8 cellular contexts compared by ENCODE assay signal in genomic region chr17:60392042-60392844, GRCh38. TPM values are rescaled to one million over a fixed set of nuclear protein-coding genes. Genes with fewer than 3 reads are reported as not detected.
DNase-seq lines count a peak whose midpoint lies in the region; ATAC-seq and TF ChIP-seq lines count a peak whose summit lies in the region.

USP32 (minus strand) TSS chr17:60392133; CDS start chr17:60391939, 194 bp downstream.

- peaks cover 4% of the 10 kb centered on the region for H3K4me1 ChIP-seq in right cardiac atrium (ENCODE audit: control insufficient read depth, insufficient read depth, low read length)
- peaks cover 38% of the 10 kb centered on the region for H3K4me1 ChIP-seq in vagina

- H3K27me3 ChIP-seq in right cardiac atrium (ENCODE audit: control insufficient read depth, insufficient read depth) = no peaks in the 10 kb centered on the region
- no peaks in the 10 kb centered on the region for H3K27me3 ChIP-seq in vagina

- H3K36me3 ChIP-seq in vagina = no peaks in the 10 kb centered on the region

- in situ Hi-C loops in GM13977 (cut with MboI; ENCODE audit: low pct_unique_long_range_greater_than_20kb, low sequenced_read_pairs, unreplicated experiment) = no loop called here

- DNase-seq in GM13977 (ENCODE audit: low spot score) (peak; percentile 94), NCI-H1694 treated with DMSO at 0.1 percent for 48 hours (lab: John Stamatoyannopoulos, UW) (peak; percentile 95), T-helper 2 cell (peak; percentile 95 to 99 (median 95)), anterior cingulate cortex (lab: John Stamatoyannopoulos, UW) (peak; percentile 84 to 100 (median 97)), right cardiac atrium (peak; percentile 99 to 100 (median 100)), putamen (ENCODE audit: low spot score) (peak; percentile 98), vagina (ENCODE audit: extremely low spot score in 2 of 2) (peak; percentile 97 to 99)

- peak in 1 of 2 donors; percentile 35 for TF ChIP-seq POLR2A in vagina (IDR thresholded peaks at IDR 0.05)

- TF ChIP-seq CTCF in GM13977 (IDR thresholded peaks at IDR 0.05; ENCODE audit: extremely low read depth, insufficient read depth, missing control alignments) (peak; percentile 14), vagina (IDR thresholded peaks at IDR 0.05) (peak in 1 of 3 experiments; percentile 17)

- WGBS in right cardiac atrium = under 1% methylated on average over 68 of the region's 68 CpGs

- intact Hi-C loops in right cardiac atrium (cut with DNase I) (no loop called here), vagina (cut with DNase I) (no loop called here)

- ATAC-seq in HG02884 (IDR thresholded peaks at IDR 0.05; ENCODE audit: unreplicated experiment) = peak; percentile 82
- ATAC-seq in right cardiac atrium = peak; percentile 98 to 99

- H3K4me3 ChIP-seq in right cardiac atrium (ENCODE audit: low read length) = peak within 1 kb of the TSS; percentile 88
- H3K4me3 ChIP-seq in vagina = peak within 1 kb of the TSS; percentile 74 to 98

- H3K9me3 ChIP-seq in right cardiac atrium (ENCODE audit: control insufficient read depth, low read length) (no peaks in the 10 kb centered on the region), vagina (no peaks in the 10 kb centered on the region)

- H3K27ac ChIP-seq in right cardiac atrium (ENCODE audit: low read length) (peak within 1 kb of the TSS; percentile 93), vagina (peak within 1 kb of the TSS; percentile 99)

RNA-seq across cellular contexts. Expression of gene USP32, which starts in this region (rescaled TPM):
- total RNA-seq in right cardiac atrium = 10 to 100 TPM; 32.6 to 43.2 (median 36.9) TPM
- 13.3 TPM for polyA plus RNA-seq in right cardiac atrium
- total RNA-seq in vagina = 63.6 TPM

Comparison
In these comparisons a context has a peak if more than half of its experiments do, and no peak if none do; other contexts are left out.
1. Peak in every context shown above with its lines: DNase-seq, ATAC-seq, H3K4me3 ChIP-seq and H3K27ac ChIP-seq.